In the genomic region with DNA sequence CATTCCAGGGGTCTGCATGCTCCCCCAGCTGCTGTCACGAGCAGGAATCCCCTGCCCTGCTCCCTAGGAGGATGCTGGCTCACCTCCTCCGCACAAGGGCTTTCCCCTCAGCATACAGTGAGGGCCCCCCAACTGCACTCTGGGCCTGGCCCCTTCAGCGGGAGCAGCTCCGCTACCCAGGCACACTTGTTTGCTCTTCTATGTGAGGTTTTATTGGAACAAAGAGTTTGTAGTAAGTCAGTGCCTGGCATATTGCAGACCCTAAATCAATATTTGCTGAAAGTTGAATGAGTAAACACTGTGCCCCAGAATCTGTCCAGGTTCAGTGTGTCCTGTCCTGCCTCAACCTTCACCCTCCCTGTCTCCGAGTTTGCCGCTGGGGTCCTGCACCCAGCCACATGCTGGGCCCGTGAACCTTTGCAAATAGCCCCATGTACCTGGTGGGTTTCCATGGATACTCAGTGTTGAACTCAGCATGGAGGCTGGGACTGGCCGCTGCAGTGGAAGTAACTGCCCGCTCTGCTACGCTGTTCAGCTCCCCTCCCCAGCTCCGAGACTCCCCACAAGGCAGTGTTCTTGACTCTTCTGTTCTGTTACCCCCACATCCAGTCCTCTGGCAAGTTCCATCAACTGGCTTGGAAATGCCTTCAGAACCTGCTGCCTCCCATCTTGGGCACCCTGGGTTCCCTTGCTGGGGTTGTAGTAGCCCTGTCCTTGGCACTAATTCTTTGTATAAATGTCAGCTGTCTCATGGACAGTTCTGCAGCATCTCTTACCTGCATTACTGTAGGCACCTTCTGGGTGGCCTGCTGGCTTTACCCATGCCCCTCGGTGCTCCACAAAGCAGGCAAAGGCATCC, we compare ENCODE assay signal across 1 cellular context.
TF ChIP-seq lines count a peak whose summit lies in the region.

No MANE protein-coding gene starts in this region.

TF ChIP-seq in HepG2, 621 proteins besides CTCF, POLR2A, EP300 and RAD21 (continued from another document and continues in another):
- TF ChIP-seq, protein P1, sequence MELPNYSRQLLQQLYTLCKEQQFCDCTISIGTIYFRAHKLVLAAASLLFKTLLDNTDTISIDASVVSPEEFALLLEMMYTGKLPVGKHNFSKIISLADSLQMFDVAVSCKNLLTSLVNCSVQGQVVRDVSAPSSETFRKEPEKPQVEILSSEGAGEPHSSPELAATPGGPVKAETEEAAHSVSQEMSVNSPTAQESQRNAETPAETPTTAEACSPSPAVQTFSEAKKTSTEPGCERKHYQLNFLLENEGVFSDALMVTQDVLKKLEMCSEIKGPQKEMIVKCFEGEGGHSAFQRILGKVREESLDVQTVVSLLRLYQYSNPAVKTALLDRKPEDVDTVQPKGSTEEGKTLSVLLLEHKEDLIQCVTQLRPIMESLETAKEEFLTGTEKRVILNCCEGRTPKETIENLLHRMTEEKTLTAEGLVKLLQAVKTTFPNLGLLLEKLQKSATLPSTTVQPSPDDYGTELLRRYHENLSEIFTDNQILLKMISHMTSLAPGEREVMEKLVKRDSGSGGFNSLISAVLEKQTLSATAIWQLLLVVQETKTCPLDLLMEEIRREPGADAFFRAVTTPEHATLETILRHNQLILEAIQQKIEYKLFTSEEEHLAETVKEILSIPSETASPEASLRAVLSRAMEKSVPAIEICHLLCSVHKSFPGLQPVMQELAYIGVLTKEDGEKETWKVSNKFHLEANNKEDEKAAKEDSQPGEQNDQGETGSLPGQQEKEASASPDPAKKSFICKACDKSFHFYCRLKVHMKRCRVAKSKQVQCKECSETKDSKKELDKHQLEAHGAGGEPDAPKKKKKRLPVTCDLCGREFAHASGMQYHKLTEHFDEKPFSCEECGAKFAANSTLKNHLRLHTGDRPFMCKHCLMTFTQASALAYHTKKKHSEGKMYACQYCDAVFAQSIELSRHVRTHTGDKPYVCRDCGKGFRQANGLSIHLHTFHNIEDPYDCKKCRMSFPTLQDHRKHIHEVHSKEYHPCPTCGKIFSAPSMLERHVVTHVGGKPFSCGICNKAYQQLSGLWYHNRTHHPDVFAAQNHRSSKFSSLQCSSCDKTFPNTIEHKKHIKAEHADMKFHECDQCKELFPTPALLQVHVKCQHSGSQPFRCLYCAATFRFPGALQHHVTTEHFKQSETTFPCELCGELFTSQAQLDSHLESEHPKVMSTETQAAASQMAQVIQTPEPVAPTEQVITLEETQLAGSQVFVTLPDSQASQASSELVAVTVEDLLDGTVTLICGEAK (IDR thresholded peaks at IDR 0.05) = no peak
- TF ChIP-seq, protein P1 (CRISPR knock-in tag; IDR thresholded peaks at IDR 0.05) = peak; percentile 89
- TF ChIP-seq, protein P2, sequence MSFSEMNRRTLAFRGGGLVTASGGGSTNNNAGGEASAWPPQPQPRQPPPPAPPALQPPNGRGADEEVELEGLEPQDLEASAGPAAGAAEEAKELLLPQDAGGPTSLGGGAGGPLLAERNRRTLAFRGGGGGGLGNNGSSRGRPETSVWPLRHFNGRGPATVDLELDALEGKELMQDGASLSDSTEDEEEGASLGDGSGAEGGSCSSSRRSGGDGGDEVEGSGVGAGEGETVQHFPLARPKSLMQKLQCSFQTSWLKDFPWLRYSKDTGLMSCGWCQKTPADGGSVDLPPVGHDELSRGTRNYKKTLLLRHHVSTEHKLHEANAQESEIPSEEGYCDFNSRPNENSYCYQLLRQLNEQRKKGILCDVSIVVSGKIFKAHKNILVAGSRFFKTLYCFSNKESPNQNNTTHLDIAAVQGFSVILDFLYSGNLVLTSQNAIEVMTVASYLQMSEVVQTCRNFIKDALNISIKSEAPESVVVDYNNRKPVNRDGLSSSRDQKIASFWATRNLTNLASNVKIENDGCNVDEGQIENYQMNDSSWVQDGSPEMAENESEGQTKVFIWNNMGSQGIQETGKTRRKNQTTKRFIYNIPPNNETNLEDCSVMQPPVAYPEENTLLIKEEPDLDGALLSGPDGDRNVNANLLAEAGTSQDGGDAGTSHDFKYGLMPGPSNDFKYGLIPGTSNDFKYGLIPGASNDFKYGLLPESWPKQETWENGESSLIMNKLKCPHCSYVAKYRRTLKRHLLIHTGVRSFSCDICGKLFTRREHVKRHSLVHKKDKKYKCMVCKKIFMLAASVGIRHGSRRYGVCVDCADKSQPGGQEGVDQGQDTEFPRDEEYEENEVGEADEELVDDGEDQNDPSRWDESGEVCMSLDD (CRISPR knock-in tag; IDR thresholded peaks at IDR 0.05; ENCODE audit: borderline replicate concordance) = peak; percentile 96; the same call in 1 of the 2 replicates
- TF ChIP-seq, protein P3, sequence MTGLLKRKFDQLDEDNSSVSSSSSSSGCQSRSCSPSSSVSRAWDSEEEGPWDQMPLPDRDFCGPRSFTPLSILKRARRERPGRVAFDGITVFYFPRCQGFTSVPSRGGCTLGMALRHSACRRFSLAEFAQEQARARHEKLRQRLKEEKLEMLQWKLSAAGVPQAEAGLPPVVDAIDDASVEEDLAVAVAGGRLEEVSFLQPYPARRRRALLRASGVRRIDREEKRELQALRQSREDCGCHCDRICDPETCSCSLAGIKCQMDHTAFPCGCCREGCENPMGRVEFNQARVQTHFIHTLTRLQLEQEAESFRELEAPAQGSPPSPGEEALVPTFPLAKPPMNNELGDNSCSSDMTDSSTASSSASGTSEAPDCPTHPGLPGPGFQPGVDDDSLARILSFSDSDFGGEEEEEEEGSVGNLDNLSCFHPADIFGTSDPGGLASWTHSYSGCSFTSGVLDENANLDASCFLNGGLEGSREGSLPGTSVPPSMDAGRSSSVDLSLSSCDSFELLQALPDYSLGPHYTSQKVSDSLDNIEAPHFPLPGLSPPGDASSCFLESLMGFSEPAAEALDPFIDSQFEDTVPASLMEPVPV (CRISPR knock-in tag; IDR thresholded peaks at IDR 0.05) = peak; percentile 43; the same call in 1 of the 2 replicates
- TF ChIP-seq ZNF883 (CRISPR knock-in tag; IDR thresholded peaks at IDR 0.05; ENCODE audit: not compliant biosample characterization) (no peak), HNRNPL (IDR thresholded peaks at IDR 0.05; ENCODE audit: low read depth, low read length) (peak; percentile 96), ZNF672 (CRISPR knock-in tag; IDR thresholded peaks at IDR 0.05) (no peak), ATRX (CRISPR knock-in tag; IDR thresholded peaks at IDR 0.05; ENCODE audit: borderline replicate concordance) (0 out of 2 replicates have a peak, but pooled peaks have one; percentile 71), ZNF775 (CRISPR knock-in tag; IDR thresholded peaks at IDR 0.05; ENCODE audit: borderline replicate concordance) (no peak), ZNF274 (CRISPR knock-in tag; IDR thresholded peaks at IDR 0.05) (peak; percentile 74), JUND (CRISPR knock-in tag; IDR thresholded peaks at IDR 0.05) (no peak), SAP130 (CRISPR knock-in tag; IDR thresholded peaks at IDR 0.05; ENCODE audit: low read depth) (peak; percentile 83; the same call in 1 of the 2 replicates), ZNF790 (CRISPR knock-in tag; IDR thresholded peaks at IDR 0.05; ENCODE audit: borderline replicate concordance) (no peak), ZFAT (CRISPR knock-in tag; conservative IDR thresholded peaks at IDR 0.05) (no peak)
- TF ChIP-seq, protein P4, sequence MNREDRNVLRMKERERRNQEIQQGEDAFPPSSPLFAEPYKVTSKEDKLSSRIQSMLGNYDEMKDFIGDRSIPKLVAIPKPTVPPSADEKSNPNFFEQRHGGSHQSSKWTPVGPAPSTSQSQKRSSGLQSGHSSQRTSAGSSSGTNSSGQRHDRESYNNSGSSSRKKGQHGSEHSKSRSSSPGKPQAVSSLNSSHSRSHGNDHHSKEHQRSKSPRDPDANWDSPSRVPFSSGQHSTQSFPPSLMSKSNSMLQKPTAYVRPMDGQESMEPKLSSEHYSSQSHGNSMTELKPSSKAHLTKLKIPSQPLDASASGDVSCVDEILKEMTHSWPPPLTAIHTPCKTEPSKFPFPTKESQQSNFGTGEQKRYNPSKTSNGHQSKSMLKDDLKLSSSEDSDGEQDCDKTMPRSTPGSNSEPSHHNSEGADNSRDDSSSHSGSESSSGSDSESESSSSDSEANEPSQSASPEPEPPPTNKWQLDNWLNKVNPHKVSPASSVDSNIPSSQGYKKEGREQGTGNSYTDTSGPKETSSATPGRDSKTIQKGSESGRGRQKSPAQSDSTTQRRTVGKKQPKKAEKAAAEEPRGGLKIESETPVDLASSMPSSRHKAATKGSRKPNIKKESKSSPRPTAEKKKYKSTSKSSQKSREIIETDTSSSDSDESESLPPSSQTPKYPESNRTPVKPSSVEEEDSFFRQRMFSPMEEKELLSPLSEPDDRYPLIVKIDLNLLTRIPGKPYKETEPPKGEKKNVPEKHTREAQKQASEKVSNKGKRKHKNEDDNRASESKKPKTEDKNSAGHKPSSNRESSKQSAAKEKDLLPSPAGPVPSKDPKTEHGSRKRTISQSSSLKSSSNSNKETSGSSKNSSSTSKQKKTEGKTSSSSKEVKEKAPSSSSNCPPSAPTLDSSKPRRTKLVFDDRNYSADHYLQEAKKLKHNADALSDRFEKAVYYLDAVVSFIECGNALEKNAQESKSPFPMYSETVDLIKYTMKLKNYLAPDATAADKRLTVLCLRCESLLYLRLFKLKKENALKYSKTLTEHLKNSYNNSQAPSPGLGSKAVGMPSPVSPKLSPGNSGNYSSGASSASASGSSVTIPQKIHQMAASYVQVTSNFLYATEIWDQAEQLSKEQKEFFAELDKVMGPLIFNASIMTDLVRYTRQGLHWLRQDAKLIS (CRISPR knock-in tag; IDR thresholded peaks at IDR 0.05) = no peak
- TF ChIP-seq, protein P5, sequence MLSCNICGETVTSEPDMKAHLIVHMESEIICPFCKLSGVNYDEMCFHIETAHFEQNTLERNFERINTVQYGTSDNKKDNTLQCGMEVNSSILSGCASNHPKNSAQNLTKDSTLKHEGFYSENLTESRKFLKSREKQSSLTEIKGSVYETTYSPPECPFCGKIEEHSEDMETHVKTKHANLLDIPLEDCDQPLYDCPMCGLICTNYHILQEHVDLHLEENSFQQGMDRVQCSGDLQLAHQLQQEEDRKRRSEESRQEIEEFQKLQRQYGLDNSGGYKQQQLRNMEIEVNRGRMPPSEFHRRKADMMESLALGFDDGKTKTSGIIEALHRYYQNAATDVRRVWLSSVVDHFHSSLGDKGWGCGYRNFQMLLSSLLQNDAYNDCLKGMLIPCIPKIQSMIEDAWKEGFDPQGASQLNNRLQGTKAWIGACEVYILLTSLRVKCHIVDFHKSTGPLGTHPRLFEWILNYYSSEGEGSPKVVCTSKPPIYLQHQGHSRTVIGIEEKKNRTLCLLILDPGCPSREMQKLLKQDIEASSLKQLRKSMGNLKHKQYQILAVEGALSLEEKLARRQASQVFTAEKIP (CRISPR knock-in tag; IDR thresholded peaks at IDR 0.05; ENCODE audit: borderline replicate concordance) = no peak
- TF ChIP-seq, protein P6, sequence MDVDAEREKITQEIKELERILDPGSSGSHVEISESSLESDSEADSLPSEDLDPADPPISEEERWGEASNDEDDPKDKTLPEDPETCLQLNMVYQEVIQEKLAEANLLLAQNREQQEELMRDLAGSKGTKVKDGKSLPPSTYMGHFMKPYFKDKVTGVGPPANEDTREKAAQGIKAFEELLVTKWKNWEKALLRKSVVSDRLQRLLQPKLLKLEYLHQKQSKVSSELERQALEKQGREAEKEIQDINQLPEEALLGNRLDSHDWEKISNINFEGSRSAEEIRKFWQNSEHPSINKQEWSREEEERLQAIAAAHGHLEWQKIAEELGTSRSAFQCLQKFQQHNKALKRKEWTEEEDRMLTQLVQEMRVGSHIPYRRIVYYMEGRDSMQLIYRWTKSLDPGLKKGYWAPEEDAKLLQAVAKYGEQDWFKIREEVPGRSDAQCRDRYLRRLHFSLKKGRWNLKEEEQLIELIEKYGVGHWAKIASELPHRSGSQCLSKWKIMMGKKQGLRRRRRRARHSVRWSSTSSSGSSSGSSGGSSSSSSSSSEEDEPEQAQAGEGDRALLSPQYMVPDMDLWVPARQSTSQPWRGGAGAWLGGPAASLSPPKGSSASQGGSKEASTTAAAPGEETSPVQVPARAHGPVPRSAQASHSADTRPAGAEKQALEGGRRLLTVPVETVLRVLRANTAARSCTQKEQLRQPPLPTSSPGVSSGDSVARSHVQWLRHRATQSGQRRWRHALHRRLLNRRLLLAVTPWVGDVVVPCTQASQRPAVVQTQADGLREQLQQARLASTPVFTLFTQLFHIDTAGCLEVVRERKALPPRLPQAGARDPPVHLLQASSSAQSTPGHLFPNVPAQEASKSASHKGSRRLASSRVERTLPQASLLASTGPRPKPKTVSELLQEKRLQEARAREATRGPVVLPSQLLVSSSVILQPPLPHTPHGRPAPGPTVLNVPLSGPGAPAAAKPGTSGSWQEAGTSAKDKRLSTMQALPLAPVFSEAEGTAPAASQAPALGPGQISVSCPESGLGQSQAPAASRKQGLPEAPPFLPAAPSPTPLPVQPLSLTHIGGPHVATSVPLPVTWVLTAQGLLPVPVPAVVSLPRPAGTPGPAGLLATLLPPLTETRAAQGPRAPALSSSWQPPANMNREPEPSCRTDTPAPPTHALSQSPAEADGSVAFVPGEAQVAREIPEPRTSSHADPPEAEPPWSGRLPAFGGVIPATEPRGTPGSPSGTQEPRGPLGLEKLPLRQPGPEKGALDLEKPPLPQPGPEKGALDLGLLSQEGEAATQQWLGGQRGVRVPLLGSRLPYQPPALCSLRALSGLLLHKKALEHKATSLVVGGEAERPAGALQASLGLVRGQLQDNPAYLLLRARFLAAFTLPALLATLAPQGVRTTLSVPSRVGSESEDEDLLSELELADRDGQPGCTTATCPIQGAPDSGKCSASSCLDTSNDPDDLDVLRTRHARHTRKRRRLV (CRISPR knock-in tag; IDR thresholded peaks at IDR 0.05) = 0 out of 2 replicates have a peak, but pooled peaks have one; percentile 23
